Comparison of ENCODE assay signal across 1 cellular context in the genomic region with DNA sequence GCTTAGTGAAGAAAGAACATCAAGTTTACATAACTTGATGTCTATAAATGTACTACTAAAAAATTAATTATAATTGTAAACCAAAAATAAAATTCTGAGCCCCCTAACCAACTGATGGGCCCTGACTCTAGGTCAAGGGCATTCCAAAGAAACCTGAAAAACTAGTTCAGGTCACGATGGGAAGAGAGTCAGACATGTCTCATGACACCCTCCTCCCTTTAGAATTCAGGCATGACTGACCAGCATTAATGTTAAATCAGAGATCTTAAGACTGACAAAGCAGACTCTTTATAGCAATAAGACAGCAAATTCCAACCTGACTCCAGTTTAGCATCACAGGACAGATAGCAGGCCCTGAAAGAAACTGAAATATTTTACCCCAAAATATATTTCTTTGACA.
TF ChIP-seq lines count a peak whose summit lies in the region.

No MANE protein-coding gene starts in this region.

TF ChIP-seq in H1, 55 proteins besides CTCF, POLR2A, EP300 and RAD21 (continued from another document):
- TF ChIP-seq CTBP2 (IDR thresholded peaks at IDR 0.05; ENCODE audit: borderline replicate concordance, insufficient read depth, insufficient read length, low read length) (no peak), YY1 (IDR thresholded peaks at IDR 0.05; ENCODE audit: low read depth, low read length) (no peak), TEAD4 (IDR thresholded peaks at IDR 0.05; ENCODE audit: low read depth, low read length) (peak; percentile 14; the same call in 1 of the 2 replicates), MAFK (IDR thresholded peaks at IDR 0.05; ENCODE audit: low read depth, low read length) (no peak), SP1 (IDR thresholded peaks at IDR 0.05; ENCODE audit: low read depth, low read length) (peak; percentile 69; the same call in 1 of the 2 replicates), CBX5 (IDR thresholded peaks at IDR 0.05; ENCODE audit: low read depth, low read length) (no peak), ASH2L (IDR thresholded peaks at IDR 0.05; ENCODE audit: low read length) (peak; percentile 44)
TF ChIP-seq in H1: peak in this region for 4.
